In the genomic region with DNA sequence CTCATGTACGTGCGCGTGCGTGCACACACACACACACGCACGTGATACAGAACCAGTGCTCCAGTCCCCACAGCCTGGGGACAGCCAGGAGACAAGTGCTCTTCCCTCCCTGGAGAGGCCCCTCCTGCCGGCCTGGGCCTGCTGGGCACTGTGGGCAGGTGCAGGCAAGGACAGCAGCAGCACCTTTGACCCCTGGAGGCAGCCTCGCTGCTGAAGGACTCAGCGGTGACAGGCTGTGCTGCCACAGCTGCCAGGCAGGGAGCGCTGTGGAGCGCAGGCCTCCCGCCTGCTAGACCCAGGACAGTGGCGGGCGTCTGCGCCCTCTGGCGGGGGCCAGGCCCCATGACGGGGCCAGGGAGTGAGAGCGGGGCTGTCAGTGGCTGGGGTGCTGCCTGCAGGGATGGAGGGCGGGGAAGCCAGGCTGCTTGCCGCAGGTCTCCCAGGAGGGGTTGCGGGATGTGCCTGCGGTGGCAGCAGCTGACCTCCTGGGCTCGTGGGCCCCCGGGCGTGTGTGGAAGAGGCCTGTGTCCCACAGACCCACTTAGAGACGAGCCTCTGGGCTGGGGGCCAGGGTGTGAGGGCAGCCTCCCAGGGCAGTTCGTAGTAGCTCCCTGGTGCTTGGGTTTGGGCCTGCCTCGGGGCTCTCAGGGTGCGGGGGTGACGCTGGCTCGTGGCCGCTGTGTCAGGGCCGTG, we compare ENCODE assay signal across 8 cellular contexts.
DNase-seq lines count a peak whose midpoint lies in the region; ATAC-seq and TF ChIP-seq lines count a peak whose summit lies in the region.

No MANE protein-coding gene starts in this region.

- H3K27me3 ChIP-seq in A673 (replicated peaks; ENCODE audit: insufficient read depth, low read depth, low read length, poor library complexity) (no peaks in the 10 kb centered on the region), left lung (no peaks in the 10 kb centered on the region)

- CTCF ChIA-PET in A673 (lab: Charles Lee) = interaction anchor here (0.6 to 1.0 kb wide), 5 partner anchors 26 to 333 kb away, joined by 3 to 5 read pairs (median 3); no protein-coding TSS in a partner anchor

- no peaks in the 10 kb centered on the region for H3K27me3 Mint-ChIP-seq in chondrocyte (ENCODE audit: low read depth)

- no TSS peak for BruUV-seq in A673 (replicated peaks; lab: Mats Ljungman, UMichigan)

- H3K36me3 Mint-ChIP-seq in chondrocyte (ENCODE audit: low read depth) = peaks cover 1% of the 10 kb centered on the region

- POLR2A ChIA-PET in A673 (lab: Charles Lee; ENCODE audit: low non-redundant PET) = no interaction called here

- TF ChIP-seq CTCF in A673 (conservative IDR thresholded peaks at IDR 0.05; ENCODE audit: low read depth, low read length) (peak; percentile 100), chondrocyte (IDR thresholded peaks at IDR 0.05) (peak; percentile 100), left lung (IDR thresholded peaks at IDR 0.05) (peak; percentile 99 to 100)

- intact Hi-C loops in A673 (cut with micrococcal nuclease; ENCODE audit: unreplicated experiment) (loop anchor here (2.0 kb wide), 2 partner anchors 77 to 111 kb away; partner anchors contain the start of gene CHMP6), left lung (cut with DNase I) (loop anchor here in 1 of 2 donors (5.0 kb wide), 1 partner anchor 114 kb away; no protein-coding TSS in a partner anchor)

- no peak overlapping the region for H3K27ac Mint-ChIP-seq in chondrocyte (ENCODE audit: unreplicated experiment)

- H3K4me3 ChIP-seq in A673 (ENCODE audit: low read depth, low read length, poor library complexity, severe bottlenecking) = no peak overlapping the region
- H3K4me3 ChIP-seq in left lung = no peak overlapping the region

- no peaks in the 10 kb centered on the region for H3K9me3 Mint-ChIP-seq in chondrocyte (ENCODE audit: low read depth)

- peak; percentile 83 for DNase-seq in A673 (ENCODE audit: low spot score)
- peak; percentile 41 for DNase-seq in NCI-H524 treated with DMSO at 0.1 percent for 48 hours (lab: John Stamatoyannopoulos, UW)
- DNase-seq in activated CD4-positive, alpha-beta T cell treated with anti-CD3 and anti-CD28 coated beads for 48 hours = peak; percentile 92
- DNase-seq in chondrocyte (ENCODE audit: low spot score) = no peak
- DNase-seq in left lung = peak; percentile 86 to 98
- DNase-seq in stimulated activated CD4-positive, alpha-beta T cell treated with anti-CD3 and anti-CD28 coated beads, TNF-alpha, amount 100 ng/mL, for 1 hour (ENCODE audit: low read depth in 3 of 3, low spot score in 1 of 3) = peak; percentile 73 to 85 (median 82)

- no peaks in the 10 kb centered on the region for H3K9me3 ChIP-seq in A673 (ENCODE audit: low read depth, low read length, poor library complexity, severe bottlenecking)
- no peaks in the 10 kb centered on the region for H3K9me3 ChIP-seq in left lung

- H3K4me1 ChIP-seq in A673 (ENCODE audit: insufficient read depth, low read length, poor library complexity, severe bottlenecking) = peaks cover 15% of the 10 kb centered on the region
- peaks cover 15 to 26% of the 10 kb centered on the region in 2 donors for H3K4me1 ChIP-seq in left lung

- H3K4me3 Mint-ChIP-seq in chondrocyte (ENCODE audit: unreplicated experiment) = no peak overlapping the region

- peaks cover 16% of the 10 kb centered on the region for H3K4me1 Mint-ChIP-seq in chondrocyte (ENCODE audit: low read depth)

- H3K36me3 ChIP-seq in A673 (ENCODE audit: insufficient read depth, low read length, poor library complexity, severe bottlenecking) = peaks cover 7% of the 10 kb centered on the region
- H3K36me3 ChIP-seq in left lung = peaks cover 0 to 61% of the 10 kb centered on the region in 2 donors

- no peak overlapping the region for H3K27ac ChIP-seq in A673 (ENCODE audit: low read depth, low read length, poor library complexity, severe bottlenecking)
- H3K27ac ChIP-seq in left lung = no peak overlapping the region

- peak; percentile 74 for ATAC-seq in GM18511 (IDR thresholded peaks at IDR 0.05; ENCODE audit: unreplicated experiment)
- ATAC-seq in HG03108 (IDR thresholded peaks at IDR 0.05; ENCODE audit: unreplicated experiment) = peak; percentile 60
- ATAC-seq in left lung = peak; percentile 86
